9 cellular contexts compared by ENCODE assay signal in the genomic region with DNA sequence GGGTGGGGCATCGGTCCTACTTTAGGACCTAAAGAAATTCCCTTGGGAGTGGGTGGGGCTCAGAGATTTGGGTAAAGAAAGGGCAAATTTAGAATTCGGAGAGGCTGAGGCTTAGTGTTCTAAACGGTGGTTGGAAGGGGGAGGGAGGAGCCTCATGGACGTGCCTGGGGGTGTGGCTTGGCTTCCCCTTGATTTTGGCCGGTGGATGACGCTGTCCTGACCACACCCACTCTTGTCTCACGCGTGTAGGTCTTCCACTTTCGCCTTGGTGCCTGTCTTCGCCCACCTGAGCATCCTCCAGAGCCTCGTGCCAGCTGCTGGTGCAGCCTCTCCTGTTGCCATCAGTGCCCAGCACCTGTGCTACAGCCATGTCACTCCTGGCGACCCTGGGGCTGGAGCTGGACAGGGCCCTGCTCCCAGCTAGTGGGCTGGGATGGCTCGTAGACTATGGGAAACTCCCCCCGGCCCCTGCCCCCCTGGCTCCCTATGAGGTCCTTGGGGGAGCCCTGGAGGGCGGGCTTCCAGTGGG. TPM values are rescaled to one million over a fixed set of nuclear protein-coding genes. Genes with fewer than 3 reads are reported as not detected.
DNase-seq lines count a peak whose midpoint lies in the region; ATAC-seq lines count a peak whose summit lies in the region.
"Had no signal": no experiment of that assay in that cellular context is flagged by ENCODE, and none has a peak within 500 bp of the region (broad histone marks: within the 10 kb centered on the region; RNA-seq: fewer than 3 reads in every experiment).

No MANE protein-coding gene starts in this region.

- intact Hi-C loops in left ventricle myocardium superior (cut with micrococcal nuclease), result loop anchor here (10.0 kb wide), 1 partner anchor 54 kb away; no protein-coding TSS in a partner anchor

- H3K36me3 Mint-ChIP-seq in T-helper 2 cell treated with Interferon-gamma antibody and Interleukin-4, amounts not matched to agents 5 μg/mL and 100 μg/mL, for 36 hours (ENCODE audit: low read depth), result peaks cover 43% of the 10 kb centered on the region
- peaks cover 93% of the 10 kb centered on the region for H3K36me3 Mint-ChIP-seq in stimulated activated effector memory CD8-positive, alpha-beta T cell treated with anti-CD3 and anti-CD28 coated beads, Interleukin-12 subunit alpha, Interleukin-12 subunit beta, amount 100 ng/mL, for 72 hours

- H3K9me3 Mint-ChIP-seq in T-helper 2 cell treated with Interferon-gamma antibody and Interleukin-4, amounts not matched to agents 5 μg/mL and 100 μg/mL, for 36 hours, result no peaks in the 10 kb centered on the region
- no peaks in the 10 kb centered on the region for H3K9me3 Mint-ChIP-seq in stimulated activated effector memory CD8-positive, alpha-beta T cell treated with anti-CD3 and anti-CD28 coated beads, Interleukin-12 subunit alpha, Interleukin-12 subunit beta, amount 100 ng/mL, for 72 hours

- peak in 2 of 3 experiments; percentile 70 to 89 for DNase-seq in NCI-H1417 (lab: John Stamatoyannopoulos, UW)
- DNase-seq in NCI-H1417 treated with DMSO at 0.1 percent for 48 hours (lab: John Stamatoyannopoulos, UW), result no peak
- no peak for DNase-seq in T-helper 2 cell treated with Interferon-gamma antibody and Interleukin-4, amounts not matched to agents 5 μg/mL and 100 μg/mL, for 36 hours (ENCODE audit: low spot score)
- DNase-seq in left ventricle myocardium superior, result peak; percentile 47
- DNase-seq in stimulated activated effector memory CD8-positive, alpha-beta T cell treated with anti-CD3 and anti-CD28 coated beads, Interleukin-12 subunit alpha, Interleukin-12 subunit beta, amount 100 ng/mL, for 72 hours (ENCODE audit: low spot score in 2 of 2), result no peak
- no peak for DNase-seq in G401 (ENCODE audit: low spot score)
- no peak for DNase-seq in midbrain (lab: John Stamatoyannopoulos, UW)

- H3K27ac Mint-ChIP-seq in T-helper 2 cell treated with Interferon-gamma antibody and Interleukin-4, amounts not matched to agents 5 μg/mL and 100 μg/mL, for 36 hours, result peak overlapping the region; percentile 99
- peak overlapping the region; percentile 97 for H3K27ac Mint-ChIP-seq in stimulated activated effector memory CD8-positive, alpha-beta T cell treated with anti-CD3 and anti-CD28 coated beads, Interleukin-12 subunit alpha, Interleukin-12 subunit beta, amount 100 ng/mL, for 72 hours

- in situ Hi-C loops in G401 (cut with HindIII; ENCODE audit: low sequenced_read_pairs), result no loop called here

- ATAC-seq in left ventricle myocardium superior, result no peak
- no peak for ATAC-seq in stimulated activated effector memory CD8-positive, alpha-beta T cell treated with anti-CD3 and anti-CD28 coated beads, Interleukin-12 subunit alpha, Interleukin-12 subunit beta, amount 100 ng/mL, for 72 hours
- no peak for ATAC-seq in GM21737 (IDR thresholded peaks at IDR 0.05; ENCODE audit: unreplicated experiment)

- H3K4me1 Mint-ChIP-seq in T-helper 2 cell treated with Interferon-gamma antibody and Interleukin-4, amounts not matched to agents 5 μg/mL and 100 μg/mL, for 36 hours (ENCODE audit: low read depth), result peaks cover 37% of the 10 kb centered on the region
- peaks cover 74% of the 10 kb centered on the region for H3K4me1 Mint-ChIP-seq in stimulated activated effector memory CD8-positive, alpha-beta T cell treated with anti-CD3 and anti-CD28 coated beads, Interleukin-12 subunit alpha, Interleukin-12 subunit beta, amount 100 ng/mL, for 72 hours

- peak overlapping the region; percentile 98 for H3K4me3 Mint-ChIP-seq in T-helper 2 cell treated with Interferon-gamma antibody and Interleukin-4, amounts not matched to agents 5 μg/mL and 100 μg/mL, for 36 hours
- H3K4me3 Mint-ChIP-seq in stimulated activated effector memory CD8-positive, alpha-beta T cell treated with anti-CD3 and anti-CD28 coated beads, Interleukin-12 subunit alpha, Interleukin-12 subunit beta, amount 100 ng/mL, for 72 hours, result peak overlapping the region; percentile 93

- H3K27me3 Mint-ChIP-seq in T-helper 2 cell treated with Interferon-gamma antibody and Interleukin-4, amounts not matched to agents 5 μg/mL and 100 μg/mL, for 36 hours (ENCODE audit: low read depth), result no peaks in the 10 kb centered on the region

RNA-seq across cellular contexts. Expression of a gene that starts 1.2 kb away (rescaled TPM):
- 28.4 TPM for total RNA-seq in left ventricle myocardium superior
- total RNA-seq in G401 (2014; rRNA removed; shearing (Covaris generic)), result 79.9 and 86.1 TPM in 2 replicates

RNA-seq across cellular contexts. Expression of a gene that starts 1.5 kb away (rescaled TPM):
- total RNA-seq in left ventricle myocardium superior, result 8.0 TPM
- 9.4 and 12.4 TPM in 2 replicates for total RNA-seq in G401 (2014; rRNA removed; shearing (Covaris generic))

RNA-seq across cellular contexts. Expression of a gene that starts 30.4 kb away (rescaled TPM):
- 0.59 TPM for total RNA-seq in left ventricle myocardium superior
- total RNA-seq in G401 (2014; rRNA removed; shearing (Covaris generic)), result not detected in 2 replicates
- total RNA-seq: NCI-H460 had no signal

RNA-seq across cellular contexts. Expression of a gene that starts 33.9 kb away (rescaled TPM):
- total RNA-seq in left ventricle myocardium superior, result not detected
- total RNA-seq in G401 (2014; rRNA removed; shearing (Covaris generic)), result 0.07 and 0.80 TPM in 2 replicates
- total RNA-seq: NCI-H460 had no signal

RNA-seq across cellular contexts. Expression of a gene that starts 53.0 kb away (rescaled TPM):
- 47.7 TPM for total RNA-seq in left ventricle myocardium superior
- total RNA-seq in G401 (2014; rRNA removed; shearing (Covaris generic)), result 6.5 and 7.6 TPM in 2 replicates

Comparison
In these comparisons a context has a peak if more than half of its experiments do, and no peak if none do; other contexts are left out.
1. DNase-seq: peak in NCI-H1417 (2 of 3) and left ventricle myocardium superior (single experiment); none in NCI-H1417 treated with DMSO at 0.1 percent for 48 hours (single experiment), T-helper 2 cell treated with Interferon-gamma antibody and Interleukin-4, amounts not matched to agents 5 μg/mL and 100 μg/mL, for 36 hours (single experiment), stimulated activated effector memory CD8-positive, alpha-beta T cell treated with anti-CD3 and anti-CD28 coated beads, Interleukin-12 subunit alpha, Interleukin-12 subunit beta, amount 100 ng/mL, for 72 hours (0 of 2), G401 (single experiment) and midbrain (single experiment).